In the genomic region with DNA sequence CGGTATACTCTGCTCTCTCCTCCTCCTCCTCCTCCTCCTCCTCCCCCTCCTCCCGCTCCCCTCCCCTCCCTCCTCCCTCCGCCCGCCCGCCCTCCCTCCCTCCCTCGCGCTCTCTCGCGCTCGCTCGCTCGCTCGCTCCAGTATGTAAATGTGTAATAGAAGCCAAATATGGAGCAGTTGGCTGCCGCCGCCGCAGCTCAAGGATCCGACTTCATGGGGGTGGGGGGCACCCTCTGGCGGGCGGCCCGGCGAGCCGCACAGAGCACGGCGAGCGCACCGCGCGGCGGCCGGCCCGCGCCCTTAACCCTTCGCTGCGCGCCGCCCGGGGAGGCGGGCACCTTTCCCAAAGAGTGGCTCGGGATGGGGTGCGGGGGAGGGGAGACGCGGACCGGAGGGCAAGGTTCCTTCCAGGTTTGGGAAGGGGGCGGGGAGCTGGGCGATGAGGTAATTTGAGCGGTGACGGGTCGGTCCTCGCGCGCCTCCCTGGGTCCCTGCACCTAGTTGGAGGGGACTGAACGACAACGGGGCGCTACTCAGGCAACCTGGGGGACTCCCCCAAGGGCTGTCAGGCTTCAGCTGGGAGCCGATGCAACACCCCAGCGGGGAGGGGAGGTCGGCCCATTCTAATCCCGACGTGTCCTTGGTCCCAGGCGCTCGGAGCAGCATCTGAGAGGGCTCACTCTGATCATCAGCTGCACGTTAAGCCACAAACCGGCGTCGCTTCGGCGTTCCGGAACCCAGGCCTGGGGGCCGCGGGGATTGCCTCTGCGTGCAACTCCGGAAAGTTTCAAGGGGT, we compare ENCODE assay signal across 1 cellular context.
TF ChIP-seq lines count a peak whose summit lies in the region.

No MANE protein-coding gene starts in this region.

TF ChIP-seq in HepG2, 621 proteins besides CTCF, POLR2A, EP300 and RAD21 (continued from another document and continues in another):
- TF ChIP-seq, protein P1, sequence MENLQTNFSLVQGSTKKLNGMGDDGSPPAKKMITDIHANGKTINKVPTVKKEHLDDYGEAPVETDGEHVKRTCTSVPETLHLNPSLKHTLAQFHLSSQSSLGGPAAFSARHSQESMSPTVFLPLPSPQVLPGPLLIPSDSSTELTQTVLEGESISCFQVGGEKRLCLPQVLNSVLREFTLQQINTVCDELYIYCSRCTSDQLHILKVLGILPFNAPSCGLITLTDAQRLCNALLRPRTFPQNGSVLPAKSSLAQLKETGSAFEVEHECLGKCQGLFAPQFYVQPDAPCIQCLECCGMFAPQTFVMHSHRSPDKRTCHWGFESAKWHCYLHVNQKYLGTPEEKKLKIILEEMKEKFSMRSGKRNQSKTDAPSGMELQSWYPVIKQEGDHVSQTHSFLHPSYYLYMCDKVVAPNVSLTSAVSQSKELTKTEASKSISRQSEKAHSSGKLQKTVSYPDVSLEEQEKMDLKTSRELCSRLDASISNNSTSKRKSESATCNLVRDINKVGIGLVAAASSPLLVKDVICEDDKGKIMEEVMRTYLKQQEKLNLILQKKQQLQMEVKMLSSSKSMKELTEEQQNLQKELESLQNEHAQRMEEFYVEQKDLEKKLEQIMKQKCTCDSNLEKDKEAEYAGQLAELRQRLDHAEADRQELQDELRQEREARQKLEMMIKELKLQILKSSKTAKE (CRISPR knock-in tag; IDR thresholded peaks at IDR 0.05; ENCODE audit: borderline replicate concordance), result no peak
- TF ChIP-seq ZNF629 (CRISPR knock-in tag; conservative IDR thresholded peaks at IDR 0.05) (0 out of 2 replicates have a peak, but pooled peaks have one; percentile 19), ATF1 (CRISPR knock-in tag; IDR thresholded peaks at IDR 0.05) (no peak), FOXC1 (CRISPR knock-in tag; IDR thresholded peaks at IDR 0.05; ENCODE audit: borderline replicate concordance) (peak; percentile 59; the same call in 1 of the 2 replicates), RELA (CRISPR knock-in tag; IDR thresholded peaks at IDR 0.05) (peak; percentile 35; the same call in 1 of the 2 replicates), NPAS2 (CRISPR knock-in tag; IDR thresholded peaks at IDR 0.05; ENCODE audit: borderline replicate concordance) (no peak), ZBTB7A (CRISPR knock-in tag; IDR thresholded peaks at IDR 0.05) (no peak), ZNF607 (CRISPR knock-in tag; IDR thresholded peaks at IDR 0.05; ENCODE audit: borderline replicate concordance) (no peak), ZFP62 (CRISPR knock-in tag; IDR thresholded peaks at IDR 0.05) (no peak), ZNF260 (CRISPR knock-in tag; IDR thresholded peaks at IDR 0.05; ENCODE audit: borderline replicate concordance, low read depth) (no peak), ZFAT (CRISPR knock-in tag; conservative IDR thresholded peaks at IDR 0.05) (no peak), PHF8 (CRISPR knock-in tag; IDR thresholded peaks at IDR 0.05) (peak; percentile 60; the same call in 1 of the 2 replicates), TAF1 (CRISPR knock-in tag; IDR thresholded peaks at IDR 0.05) (peak; percentile 45), PRPF4 (IDR thresholded peaks at IDR 0.05; ENCODE audit: low read depth, low read length, poor library complexity, severe bottlenecking) (peak; percentile 91), ZMYM3 (CRISPR knock-in tag; IDR thresholded peaks at IDR 0.05) (0 out of 2 replicates have a peak, but pooled peaks have one; percentile 3), AGO2 (optimal IDR thresholded peaks at IDR 0.05; ENCODE audit: low read depth, low read length) (peak; percentile 85), RARG (CRISPR knock-in tag; IDR thresholded peaks at IDR 0.05; ENCODE audit: low read depth) (0 out of 2 replicates have a peak, but pooled peaks have one; percentile 14), PHF21A (CRISPR knock-in tag; IDR thresholded peaks at IDR 0.05) (peak; percentile 86), ZNF121 (CRISPR knock-in tag; IDR thresholded peaks at IDR 0.05) (no peak), ZNF720 (CRISPR knock-in tag; IDR thresholded peaks at IDR 0.05) (no peak), MTF1 (CRISPR knock-in tag; IDR thresholded peaks at IDR 0.05) (no peak), SALL2 (CRISPR knock-in tag; IDR thresholded peaks at IDR 0.05) (no peak; the same call in none of the 2 replicates), ZSCAN9 (CRISPR knock-in tag; IDR thresholded peaks at IDR 0.05; ENCODE audit: borderline replicate concordance) (0 out of 2 replicates have a peak, but pooled peaks have one; percentile 29), ZBTB3 (CRISPR knock-in tag; IDR thresholded peaks at IDR 0.05; ENCODE audit: borderline replicate concordance, low read depth) (no peak; the same call in 1 of the 2 replicates), ZNF749 (CRISPR knock-in tag; IDR thresholded peaks at IDR 0.05; ENCODE audit: borderline replicate concordance) (peak; percentile 77; the same call in 1 of the 2 replicates), SMYD3 (CRISPR knock-in tag; IDR thresholded peaks at IDR 0.05) (peak; percentile 73; the same call in 1 of the 2 replicates), SIX4 (CRISPR knock-in tag; IDR thresholded peaks at IDR 0.05) (peak; percentile 73), SOX13 (IDR thresholded peaks at IDR 0.05) (no peak), SOX13 (CRISPR knock-in tag; conservative IDR thresholded peaks at IDR 0.05 in 1 of 2, IDR thresholded peaks at IDR 0.05 in 1 of 2) (peak in 1 of 2 experiments; percentile 59; a peak in 1 of 4 replicates), IRX3 (CRISPR knock-in tag; IDR thresholded peaks at IDR 0.05; ENCODE audit: borderline replicate concordance, low read depth) (0 out of 2 replicates have a peak, but pooled peaks have one; percentile 27), ADNP (CRISPR knock-in tag; IDR thresholded peaks at IDR 0.05) (peak; percentile 30; the same call in 1 of the 2 replicates)
- TF ChIP-seq, protein P2, sequence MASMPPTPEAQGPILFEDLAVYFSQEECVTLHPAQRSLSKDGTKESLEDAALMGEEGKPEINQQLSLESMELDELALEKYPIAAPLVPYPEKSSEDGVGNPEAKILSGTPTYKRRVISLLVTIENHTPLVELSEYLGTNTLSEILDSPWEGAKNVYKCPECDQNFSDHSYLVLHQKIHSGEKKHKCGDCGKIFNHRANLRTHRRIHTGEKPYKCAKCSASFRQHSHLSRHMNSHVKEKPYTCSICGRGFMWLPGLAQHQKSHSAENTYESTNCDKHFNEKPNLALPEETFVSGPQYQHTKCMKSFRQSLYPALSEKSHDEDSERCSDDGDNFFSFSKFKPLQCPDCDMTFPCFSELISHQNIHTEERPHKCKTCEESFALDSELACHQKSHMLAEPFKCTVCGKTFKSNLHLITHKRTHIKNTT (CRISPR knock-in tag; IDR thresholded peaks at IDR 0.05), result no peak
- TF ChIP-seq, protein P3, sequence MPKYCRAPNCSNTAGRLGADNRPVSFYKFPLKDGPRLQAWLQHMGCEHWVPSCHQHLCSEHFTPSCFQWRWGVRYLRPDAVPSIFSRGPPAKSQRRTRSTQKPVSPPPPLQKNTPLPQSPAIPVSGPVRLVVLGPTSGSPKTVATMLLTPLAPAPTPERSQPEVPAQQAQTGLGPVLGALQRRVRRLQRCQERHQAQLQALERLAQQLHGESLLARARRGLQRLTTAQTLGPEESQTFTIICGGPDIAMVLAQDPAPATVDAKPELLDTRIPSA (CRISPR knock-in tag; IDR thresholded peaks at IDR 0.05; ENCODE audit: borderline replicate concordance), result no peak
- TF ChIP-seq, protein P4, sequence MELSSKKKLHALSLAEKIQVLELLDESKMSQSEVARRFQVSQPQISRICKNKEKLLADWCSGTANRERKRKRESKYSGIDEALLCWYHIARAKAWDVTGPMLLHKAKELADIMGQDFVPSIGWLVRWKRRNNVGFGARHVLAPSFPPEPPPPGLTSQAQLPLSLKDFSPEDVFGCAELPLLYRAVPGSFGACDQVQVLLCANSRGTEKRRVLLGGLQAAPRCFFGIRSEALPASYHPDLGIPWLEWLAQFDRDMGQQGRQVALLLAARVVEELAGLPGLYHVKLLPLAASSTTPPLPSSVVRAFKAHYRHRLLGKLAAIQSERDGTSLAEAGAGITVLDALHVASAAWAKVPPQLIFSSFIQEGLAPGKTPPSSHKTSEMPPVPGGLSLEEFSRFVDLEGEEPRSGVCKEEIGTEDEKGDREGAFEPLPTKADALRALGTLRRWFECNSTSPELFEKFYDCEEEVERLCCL (CRISPR knock-in tag; IDR thresholded peaks at IDR 0.05; ENCODE audit: borderline replicate concordance), result no peak
- TF ChIP-seq, protein P5, sequence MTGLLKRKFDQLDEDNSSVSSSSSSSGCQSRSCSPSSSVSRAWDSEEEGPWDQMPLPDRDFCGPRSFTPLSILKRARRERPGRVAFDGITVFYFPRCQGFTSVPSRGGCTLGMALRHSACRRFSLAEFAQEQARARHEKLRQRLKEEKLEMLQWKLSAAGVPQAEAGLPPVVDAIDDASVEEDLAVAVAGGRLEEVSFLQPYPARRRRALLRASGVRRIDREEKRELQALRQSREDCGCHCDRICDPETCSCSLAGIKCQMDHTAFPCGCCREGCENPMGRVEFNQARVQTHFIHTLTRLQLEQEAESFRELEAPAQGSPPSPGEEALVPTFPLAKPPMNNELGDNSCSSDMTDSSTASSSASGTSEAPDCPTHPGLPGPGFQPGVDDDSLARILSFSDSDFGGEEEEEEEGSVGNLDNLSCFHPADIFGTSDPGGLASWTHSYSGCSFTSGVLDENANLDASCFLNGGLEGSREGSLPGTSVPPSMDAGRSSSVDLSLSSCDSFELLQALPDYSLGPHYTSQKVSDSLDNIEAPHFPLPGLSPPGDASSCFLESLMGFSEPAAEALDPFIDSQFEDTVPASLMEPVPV (CRISPR knock-in tag; IDR thresholded peaks at IDR 0.05), result 0 out of 2 replicates have a peak, but pooled peaks have one; percentile 47
- TF ChIP-seq, protein P6, sequence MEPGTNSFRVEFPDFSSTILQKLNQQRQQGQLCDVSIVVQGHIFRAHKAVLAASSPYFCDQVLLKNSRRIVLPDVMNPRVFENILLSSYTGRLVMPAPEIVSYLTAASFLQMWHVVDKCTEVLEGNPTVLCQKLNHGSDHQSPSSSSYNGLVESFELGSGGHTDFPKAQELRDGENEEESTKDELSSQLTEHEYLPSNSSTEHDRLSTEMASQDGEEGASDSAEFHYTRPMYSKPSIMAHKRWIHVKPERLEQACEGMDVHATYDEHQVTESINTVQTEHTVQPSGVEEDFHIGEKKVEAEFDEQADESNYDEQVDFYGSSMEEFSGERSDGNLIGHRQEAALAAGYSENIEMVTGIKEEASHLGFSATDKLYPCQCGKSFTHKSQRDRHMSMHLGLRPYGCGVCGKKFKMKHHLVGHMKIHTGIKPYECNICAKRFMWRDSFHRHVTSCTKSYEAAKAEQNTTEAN (CRISPR knock-in tag; conservative IDR thresholded peaks at IDR 0.05), result 0 out of 2 replicates have a peak, but pooled peaks have one; percentile 44
- TF ChIP-seq, protein P7, sequence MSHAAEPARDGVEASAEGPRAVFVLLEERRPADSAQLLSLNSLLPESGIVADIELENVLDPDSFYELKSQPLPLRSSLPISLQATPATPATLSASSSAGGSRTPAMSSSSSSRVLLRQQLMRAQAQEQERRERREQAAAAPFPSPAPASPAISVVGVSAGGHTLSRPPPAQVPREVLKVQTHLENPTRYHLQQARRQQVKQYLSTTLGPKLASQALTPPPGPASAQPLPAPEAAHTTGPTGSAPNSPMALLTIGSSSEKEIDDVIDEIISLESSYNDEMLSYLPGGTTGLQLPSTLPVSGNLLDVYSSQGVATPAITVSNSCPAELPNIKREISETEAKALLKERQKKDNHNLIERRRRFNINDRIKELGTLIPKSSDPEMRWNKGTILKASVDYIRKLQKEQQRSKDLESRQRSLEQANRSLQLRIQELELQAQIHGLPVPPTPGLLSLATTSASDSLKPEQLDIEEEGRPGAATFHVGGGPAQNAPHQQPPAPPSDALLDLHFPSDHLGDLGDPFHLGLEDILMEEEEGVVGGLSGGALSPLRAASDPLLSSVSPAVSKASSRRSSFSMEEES (CRISPR knock-in tag; IDR thresholded peaks at IDR 0.05), result no peak
- TF ChIP-seq, protein P8, sequence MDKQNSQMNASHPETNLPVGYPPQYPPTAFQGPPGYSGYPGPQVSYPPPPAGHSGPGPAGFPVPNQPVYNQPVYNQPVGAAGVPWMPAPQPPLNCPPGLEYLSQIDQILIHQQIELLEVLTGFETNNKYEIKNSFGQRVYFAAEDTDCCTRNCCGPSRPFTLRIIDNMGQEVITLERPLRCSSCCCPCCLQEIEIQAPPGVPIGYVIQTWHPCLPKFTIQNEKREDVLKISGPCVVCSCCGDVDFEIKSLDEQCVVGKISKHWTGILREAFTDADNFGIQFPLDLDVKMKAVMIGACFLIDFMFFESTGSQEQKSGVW (CRISPR knock-in tag; IDR thresholded peaks at IDR 0.05; ENCODE audit: borderline replicate concordance), result no peak
- TF ChIP-seq, protein P9, sequence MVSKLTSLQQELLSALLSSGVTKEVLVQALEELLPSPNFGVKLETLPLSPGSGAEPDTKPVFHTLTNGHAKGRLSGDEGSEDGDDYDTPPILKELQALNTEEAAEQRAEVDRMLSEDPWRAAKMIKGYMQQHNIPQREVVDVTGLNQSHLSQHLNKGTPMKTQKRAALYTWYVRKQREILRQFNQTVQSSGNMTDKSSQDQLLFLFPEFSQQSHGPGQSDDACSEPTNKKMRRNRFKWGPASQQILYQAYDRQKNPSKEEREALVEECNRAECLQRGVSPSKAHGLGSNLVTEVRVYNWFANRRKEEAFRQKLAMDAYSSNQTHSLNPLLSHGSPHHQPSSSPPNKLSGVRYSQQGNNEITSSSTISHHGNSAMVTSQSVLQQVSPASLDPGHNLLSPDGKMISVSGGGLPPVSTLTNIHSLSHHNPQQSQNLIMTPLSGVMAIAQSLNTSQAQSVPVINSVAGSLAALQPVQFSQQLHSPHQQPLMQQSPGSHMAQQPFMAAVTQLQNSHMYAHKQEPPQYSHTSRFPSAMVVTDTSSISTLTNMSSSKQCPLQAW (CRISPR knock-in tag; IDR thresholded peaks at IDR 0.05), result no peak
- TF ChIP-seq, protein P10, sequence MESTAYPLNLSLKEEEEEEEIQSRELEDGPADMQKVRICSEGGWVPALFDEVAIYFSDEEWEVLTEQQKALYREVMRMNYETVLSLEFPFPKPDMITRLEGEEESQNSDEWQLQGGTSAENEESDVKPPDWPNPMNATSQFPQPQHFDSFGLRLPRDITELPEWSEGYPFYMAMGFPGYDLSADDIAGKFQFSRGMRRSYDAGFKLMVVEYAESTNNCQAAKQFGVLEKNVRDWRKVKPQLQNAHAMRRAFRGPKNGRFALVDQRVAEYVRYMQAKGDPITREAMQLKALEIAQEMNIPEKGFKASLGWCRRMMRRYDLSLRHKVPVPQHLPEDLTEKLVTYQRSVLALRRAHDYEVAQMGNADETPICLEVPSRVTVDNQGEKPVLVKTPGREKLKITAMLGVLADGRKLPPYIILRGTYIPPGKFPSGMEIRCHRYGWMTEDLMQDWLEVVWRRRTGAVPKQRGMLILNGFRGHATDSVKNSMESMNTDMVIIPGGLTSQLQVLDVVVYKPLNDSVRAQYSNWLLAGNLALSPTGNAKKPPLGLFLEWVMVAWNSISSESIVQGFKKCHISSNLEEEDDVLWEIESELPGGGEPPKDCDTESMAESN (CRISPR knock-in tag; conservative IDR thresholded peaks at IDR 0.05), result 0 out of 2 replicates have a peak, but pooled peaks have one; percentile 40
- TF ChIP-seq, protein P11, sequence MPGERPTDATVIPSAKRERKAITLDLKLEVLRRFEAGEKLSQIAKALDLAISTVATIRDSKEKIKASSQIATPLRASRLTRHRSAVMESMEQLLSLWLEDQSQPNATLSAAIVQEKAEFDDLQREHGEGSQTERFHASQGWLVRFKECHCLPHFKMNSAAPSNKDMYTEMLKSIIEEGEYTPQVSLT (CRISPR knock-in tag; IDR thresholded peaks at IDR 0.05; ENCODE audit: borderline replicate concordance, low read depth), result no peak
- TF ChIP-seq, protein P12, sequence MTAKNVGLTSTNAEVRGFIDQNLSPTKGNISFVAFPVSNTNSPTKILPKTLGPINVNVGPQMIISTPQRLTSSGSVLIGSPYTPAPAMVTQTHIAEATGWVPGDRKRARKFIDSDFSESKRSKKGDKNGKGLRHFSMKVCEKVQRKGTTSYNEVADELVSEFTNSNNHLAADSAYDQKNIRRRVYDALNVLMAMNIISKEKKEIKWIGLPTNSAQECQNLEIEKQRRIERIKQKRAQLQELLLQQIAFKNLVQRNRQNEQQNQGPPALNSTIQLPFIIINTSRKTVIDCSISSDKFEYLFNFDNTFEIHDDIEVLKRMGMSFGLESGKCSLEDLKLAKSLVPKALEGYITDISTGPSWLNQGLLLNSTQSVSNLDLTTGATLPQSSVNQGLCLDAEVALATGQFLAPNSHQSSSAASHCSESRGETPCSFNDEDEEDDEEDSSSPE (CRISPR knock-in tag; IDR thresholded peaks at IDR 0.05), result peak; percentile 55
